ENCODE assay signal across 1 cellular context in the genomic region with DNA sequence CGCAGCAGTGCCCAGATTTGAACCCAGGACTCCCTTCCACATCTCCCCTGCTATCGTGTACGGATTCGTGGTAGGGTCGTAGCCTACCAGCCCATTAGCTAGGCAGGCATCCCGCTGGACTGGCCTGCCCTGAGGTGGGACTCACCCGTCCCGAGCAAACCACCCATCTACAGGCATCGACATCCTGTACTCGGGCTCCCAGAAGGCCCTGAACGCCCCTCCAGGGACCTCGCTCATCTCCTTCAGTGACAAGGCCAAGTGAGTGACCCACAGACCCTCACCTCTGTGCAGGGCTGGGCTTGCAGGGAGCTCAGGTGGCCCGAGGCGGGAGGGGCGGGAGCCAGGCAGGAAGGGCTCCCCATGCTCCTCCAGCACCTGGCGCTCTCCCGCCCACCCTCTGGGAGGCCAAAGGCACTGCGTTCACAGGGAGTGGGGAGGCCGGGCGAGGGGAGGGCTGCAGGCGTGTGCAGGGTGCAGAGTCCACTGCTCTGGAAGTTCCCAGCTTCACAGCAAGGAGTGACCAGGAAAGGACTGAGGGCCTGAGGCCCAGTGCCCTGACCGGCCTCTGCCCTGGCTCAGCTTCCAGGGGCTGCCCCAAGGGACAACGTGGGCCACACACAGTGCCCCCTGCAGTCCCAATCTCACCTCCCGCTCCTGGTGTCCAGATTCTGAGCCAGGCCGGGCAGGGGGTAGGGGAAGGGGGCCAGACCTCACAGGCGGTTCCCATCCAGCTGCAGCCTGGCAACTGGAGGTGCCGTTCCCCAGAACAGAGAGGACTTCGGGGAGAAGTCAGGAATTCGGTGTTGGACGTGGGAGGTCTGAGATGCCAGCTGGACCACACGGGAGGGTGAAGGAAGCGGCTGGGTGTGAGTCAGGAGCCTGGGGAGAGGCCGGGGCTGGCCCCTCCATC.
TF ChIP-seq lines count a peak whose summit lies in the region.

No MANE protein-coding gene starts in this region.

TF ChIP-seq in HepG2, 621 proteins besides CTCF, POLR2A, EP300 and RAD21 (continued from another document and continues in another):
- TF ChIP-seq GRHL1 (CRISPR knock-in tag; conservative IDR thresholded peaks at IDR 0.05) (no peak), NFE2L1 (CRISPR knock-in tag; IDR thresholded peaks at IDR 0.05; ENCODE audit: borderline replicate concordance) (peak; percentile 20; the same call in 1 of the 2 replicates), NR2F1 (CRISPR knock-in tag; IDR thresholded peaks at IDR 0.05) (peak in 1 of 2 experiments; percentile 65; a peak in 1 of 4 replicates), NONO (IDR thresholded peaks at IDR 0.05) (no peak), NONO (CRISPR knock-in tag; conservative IDR thresholded peaks at IDR 0.05) (peak; percentile 70), CC2D1A (CRISPR knock-in tag; IDR thresholded peaks at IDR 0.05) (no peak), SAFB2 (CRISPR knock-in tag; IDR thresholded peaks at IDR 0.05; ENCODE audit: borderline replicate concordance, low read depth) (peak; percentile 97), ZNF30 (CRISPR knock-in tag; IDR thresholded peaks at IDR 0.05) (no peak), HMG20A (CRISPR knock-in tag; IDR thresholded peaks at IDR 0.05; ENCODE audit: borderline replicate concordance) (peak; percentile 81), KDM6A (CRISPR knock-in tag; IDR thresholded peaks at IDR 0.05; ENCODE audit: low read depth) (peak; percentile 97), ZNF33A (CRISPR knock-in tag; IDR thresholded peaks at IDR 0.05; ENCODE audit: borderline replicate concordance) (no peak), MIXL1 (CRISPR knock-in tag; IDR thresholded peaks at IDR 0.05) (peak; percentile 70), ZBTB7A (CRISPR knock-in tag; IDR thresholded peaks at IDR 0.05) (peak; percentile 97), ZC3H4 (CRISPR knock-in tag; IDR thresholded peaks at IDR 0.05; ENCODE audit: borderline replicate concordance) (no peak), ATF3 (CRISPR knock-in tag; IDR thresholded peaks at IDR 0.05) (no peak), CENPT (CRISPR knock-in tag; IDR thresholded peaks at IDR 0.05; ENCODE audit: low read depth) (peak; percentile 66; the same call in 1 of the 2 replicates), SMAD9 (CRISPR knock-in tag; IDR thresholded peaks at IDR 0.05) (no peak), ZKSCAN5 (CRISPR knock-in tag; IDR thresholded peaks at IDR 0.05) (0 out of 2 replicates have a peak, but pooled peaks have one; percentile 17), ETV6 (CRISPR knock-in tag; conservative IDR thresholded peaks at IDR 0.05) (no peak; the same call in 1 of the 2 replicates), ZNF546 (CRISPR knock-in tag; conservative IDR thresholded peaks at IDR 0.05) (no peak; the same call in 1 of the 2 replicates), SOX5 (CRISPR knock-in tag; IDR thresholded peaks at IDR 0.05; ENCODE audit: borderline replicate concordance) (peak; percentile 88), PLRG1 (conservative IDR thresholded peaks at IDR 0.05) (no peak), FLYWCH1 (CRISPR knock-in tag; IDR thresholded peaks at IDR 0.05) (no peak), ZNF761 (CRISPR knock-in tag; conservative IDR thresholded peaks at IDR 0.05) (0 out of 2 replicates have a peak, but pooled peaks have one; percentile 48), SP1 (IDR thresholded peaks at IDR 0.05) (no peak), SP1 (CRISPR knock-in tag; IDR thresholded peaks at IDR 0.05) (peak; percentile 62), KIAA2018 (CRISPR knock-in tag; IDR thresholded peaks at IDR 0.05; ENCODE audit: borderline replicate concordance) (peak; percentile 89), PAX8 (CRISPR knock-in tag; IDR thresholded peaks at IDR 0.05; ENCODE audit: borderline replicate concordance) (peak; percentile 78; the same call in 1 of the 2 replicates), BHLHE40 (IDR thresholded peaks at IDR 0.05; ENCODE audit: low read length) (peak; percentile 94), ZNF230 (CRISPR knock-in tag; IDR thresholded peaks at IDR 0.05) (peak; percentile 48; the same call in 1 of the 2 replicates), ARHGAP35 (CRISPR knock-in tag; IDR thresholded peaks at IDR 0.05; ENCODE audit: borderline replicate concordance) (peak; percentile 74; the same call in 1 of the 2 replicates), HCFC1 (IDR thresholded peaks at IDR 0.05; ENCODE audit: low read depth, low read length) (no peak)
- TF ChIP-seq, protein P1, sequence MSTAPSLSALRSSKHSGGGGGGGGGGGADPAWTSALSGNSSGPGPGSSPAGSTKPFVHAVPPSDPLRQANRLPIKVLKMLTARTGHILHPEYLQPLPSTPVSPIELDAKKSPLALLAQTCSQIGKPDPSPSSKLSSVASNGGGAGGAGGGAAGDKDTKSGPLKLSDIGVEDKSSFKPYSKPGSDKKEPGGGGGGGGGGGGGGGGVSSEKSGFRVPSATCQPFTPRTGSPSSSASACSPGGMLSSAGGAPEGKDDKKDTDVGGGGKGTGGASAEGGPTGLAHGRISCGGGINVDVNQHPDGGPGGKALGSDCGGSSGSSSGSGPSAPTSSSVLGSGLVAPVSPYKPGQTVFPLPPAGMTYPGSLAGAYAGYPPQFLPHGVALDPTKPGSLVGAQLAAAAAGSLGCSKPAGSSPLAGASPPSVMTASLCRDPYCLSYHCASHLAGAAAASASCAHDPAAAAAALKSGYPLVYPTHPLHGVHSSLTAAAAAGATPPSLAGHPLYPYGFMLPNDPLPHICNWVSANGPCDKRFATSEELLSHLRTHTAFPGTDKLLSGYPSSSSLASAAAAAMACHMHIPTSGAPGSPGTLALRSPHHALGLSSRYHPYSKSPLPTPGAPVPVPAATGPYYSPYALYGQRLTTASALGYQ (CRISPR knock-in tag; IDR thresholded peaks at IDR 0.05) = peak; percentile 64; the same call in 1 of the 2 replicates
- TF ChIP-seq, protein P2, sequence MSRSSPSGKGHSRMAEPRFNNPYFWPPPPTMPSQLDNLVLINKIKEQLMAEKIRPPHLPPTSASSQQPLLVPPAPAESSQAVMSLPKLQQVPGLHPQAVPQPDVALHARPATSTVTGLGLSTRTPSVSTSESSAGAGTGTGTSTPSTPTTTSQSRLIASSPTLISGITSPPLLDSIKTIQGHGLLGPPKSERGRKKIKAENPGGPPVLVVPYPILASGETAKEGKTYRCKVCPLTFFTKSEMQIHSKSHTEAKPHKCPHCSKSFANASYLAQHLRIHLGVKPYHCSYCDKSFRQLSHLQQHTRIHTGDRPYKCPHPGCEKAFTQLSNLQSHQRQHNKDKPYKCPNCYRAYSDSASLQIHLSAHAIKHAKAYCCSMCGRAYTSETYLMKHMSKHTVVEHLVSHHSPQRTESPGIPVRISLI (CRISPR knock-in tag; IDR thresholded peaks at IDR 0.05; ENCODE audit: borderline replicate concordance) = no peak
- TF ChIP-seq, protein P3, sequence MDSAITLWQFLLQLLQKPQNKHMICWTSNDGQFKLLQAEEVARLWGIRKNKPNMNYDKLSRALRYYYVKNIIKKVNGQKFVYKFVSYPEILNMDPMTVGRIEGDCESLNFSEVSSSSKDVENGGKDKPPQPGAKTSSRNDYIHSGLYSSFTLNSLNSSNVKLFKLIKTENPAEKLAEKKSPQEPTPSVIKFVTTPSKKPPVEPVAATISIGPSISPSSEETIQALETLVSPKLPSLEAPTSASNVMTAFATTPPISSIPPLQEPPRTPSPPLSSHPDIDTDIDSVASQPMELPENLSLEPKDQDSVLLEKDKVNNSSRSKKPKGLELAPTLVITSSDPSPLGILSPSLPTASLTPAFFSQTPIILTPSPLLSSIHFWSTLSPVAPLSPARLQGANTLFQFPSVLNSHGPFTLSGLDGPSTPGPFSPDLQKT (CRISPR knock-in tag; IDR thresholded peaks at IDR 0.05; ENCODE audit: borderline replicate concordance) = no peak
- TF ChIP-seq, protein P4, sequence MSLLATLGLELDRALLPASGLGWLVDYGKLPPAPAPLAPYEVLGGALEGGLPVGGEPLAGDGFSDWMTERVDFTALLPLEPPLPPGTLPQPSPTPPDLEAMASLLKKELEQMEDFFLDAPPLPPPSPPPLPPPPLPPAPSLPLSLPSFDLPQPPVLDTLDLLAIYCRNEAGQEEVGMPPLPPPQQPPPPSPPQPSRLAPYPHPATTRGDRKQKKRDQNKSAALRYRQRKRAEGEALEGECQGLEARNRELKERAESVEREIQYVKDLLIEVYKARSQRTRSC (CRISPR knock-in tag; IDR thresholded peaks at IDR 0.05; ENCODE audit: low read depth) = no peak
- TF ChIP-seq, protein P5, sequence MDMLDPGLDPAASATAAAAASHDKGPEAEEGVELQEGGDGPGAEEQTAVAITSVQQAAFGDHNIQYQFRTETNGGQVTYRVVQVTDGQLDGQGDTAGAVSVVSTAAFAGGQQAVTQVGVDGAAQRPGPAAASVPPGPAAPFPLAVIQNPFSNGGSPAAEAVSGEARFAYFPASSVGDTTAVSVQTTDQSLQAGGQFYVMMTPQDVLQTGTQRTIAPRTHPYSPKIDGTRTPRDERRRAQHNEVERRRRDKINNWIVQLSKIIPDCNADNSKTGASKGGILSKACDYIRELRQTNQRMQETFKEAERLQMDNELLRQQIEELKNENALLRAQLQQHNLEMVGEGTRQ (IDR thresholded peaks at IDR 0.05; ENCODE audit: low read depth, low read length) = no peak
- TF ChIP-seq, protein P5 (CRISPR knock-in tag; IDR thresholded peaks at IDR 0.05; ENCODE audit: borderline replicate concordance) = no peak
